In genomic region chr15:80931721-80932609, GRCh38 we compare ENCODE assay signal across 1 cellular context.
TF ChIP-seq lines count a peak whose summit lies in the region.

No MANE protein-coding gene starts in this region.

TF ChIP-seq in IMR-90, 13 proteins besides CTCF, POLR2A, EP300 and RAD21:
- no peak for TF ChIP-seq USF2 (IDR thresholded peaks at IDR 0.05; ENCODE audit: low read depth, low read length)
- no peak for TF ChIP-seq SMC3 (IDR thresholded peaks at IDR 0.05; ENCODE audit: low read depth, low read length)
- TF ChIP-seq MAFK (IDR thresholded peaks at IDR 0.05; ENCODE audit: low read depth, low read length): no peak
- TF ChIP-seq MAZ (IDR thresholded peaks at IDR 0.05; ENCODE audit: borderline replicate concordance, low read depth, low read length): no peak
- TF ChIP-seq, protein P1, sequence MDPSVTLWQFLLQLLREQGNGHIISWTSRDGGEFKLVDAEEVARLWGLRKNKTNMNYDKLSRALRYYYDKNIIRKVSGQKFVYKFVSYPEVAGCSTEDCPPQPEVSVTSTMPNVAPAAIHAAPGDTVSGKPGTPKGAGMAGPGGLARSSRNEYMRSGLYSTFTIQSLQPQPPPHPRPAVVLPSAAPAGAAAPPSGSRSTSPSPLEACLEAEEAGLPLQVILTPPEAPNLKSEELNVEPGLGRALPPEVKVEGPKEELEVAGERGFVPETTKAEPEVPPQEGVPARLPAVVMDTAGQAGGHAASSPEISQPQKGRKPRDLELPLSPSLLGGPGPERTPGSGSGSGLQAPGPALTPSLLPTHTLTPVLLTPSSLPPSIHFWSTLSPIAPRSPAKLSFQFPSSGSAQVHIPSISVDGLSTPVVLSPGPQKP (IDR thresholded peaks at IDR 0.05; ENCODE audit: borderline replicate concordance, low read depth, low read length): no peak
- TF ChIP-seq MXI1 (IDR thresholded peaks at IDR 0.05; ENCODE audit: borderline replicate concordance, low read depth, low read length): no peak
- no peak for TF ChIP-seq NFE2L2 (IDR thresholded peaks at IDR 0.05; ENCODE audit: low read depth, low read length)
- TF ChIP-seq CEBPB (IDR thresholded peaks at IDR 0.05; ENCODE audit: low read depth, low read length): no peak
- no peak for TF ChIP-seq FOS (IDR thresholded peaks at IDR 0.05; ENCODE audit: low read depth, low read length)
- no peak for TF ChIP-seq BHLHE40 (IDR thresholded peaks at IDR 0.05; ENCODE audit: low read depth, low read length)
